8 cellular contexts compared by ENCODE assay signal in the genomic region with DNA sequence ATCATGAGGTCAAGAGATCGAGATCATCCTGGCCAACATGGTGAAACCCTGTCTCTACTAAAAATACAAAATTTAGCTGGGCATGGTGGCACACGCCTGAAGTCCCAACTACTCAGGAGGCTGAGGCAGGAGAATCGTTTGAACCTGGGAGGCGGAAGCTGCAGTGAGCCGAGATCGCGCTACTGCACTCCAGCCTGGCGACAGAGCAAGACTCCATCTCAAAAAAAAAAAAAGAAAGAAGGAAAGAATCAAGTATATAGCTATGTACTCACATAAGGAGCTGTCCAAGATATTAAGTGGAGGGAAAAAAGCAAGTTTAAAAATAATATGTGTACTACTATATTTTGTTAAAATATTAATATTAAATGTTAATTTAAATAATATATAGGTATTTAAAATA. TPM values are rescaled to one million over a fixed set of nuclear protein-coding genes. Genes with fewer than 3 reads are reported as not detected.
"Had no signal": no experiment of that assay in that cellular context is flagged by ENCODE, and none has a peak within 500 bp of the region (broad histone marks: within the 10 kb centered on the region; RNA-seq: fewer than 3 reads in every experiment).

No MANE protein-coding gene starts in this region.

RNA-seq across cellular contexts. Expression of a gene that starts 16.5 kb away (rescaled TPM):
- total RNA-seq: activated CD4-positive, alpha-beta memory T cell treated with anti-CD3 and anti-CD28 coated beads, Interleukin-2, amount 10 ng/mL, durations not matched to agents 7 days and 5 days; activated CD8-positive, alpha-beta memory T cell treated with anti-CD3 and anti-CD28 coated beads, Interleukin-2, amount 10 ng/mL, durations not matched to agents 7 days and 5 days; ascending aorta; cardiac muscle cell; PC-9; Right ventricle myocardium inferior; SK-MEL-5 had no signal

RNA-seq across cellular contexts. Expression of a gene that starts 29.8 kb away (rescaled TPM):
- total RNA-seq: activated CD4-positive, alpha-beta memory T cell treated with anti-CD3 and anti-CD28 coated beads, Interleukin-2, amount 10 ng/mL, durations not matched to agents 7 days and 5 days; activated CD8-positive, alpha-beta memory T cell treated with anti-CD3 and anti-CD28 coated beads, Interleukin-2, amount 10 ng/mL, durations not matched to agents 7 days and 5 days; ascending aorta; cardiac muscle cell; LHCN-M2; PC-9; Right ventricle myocardium inferior had no signal
- polyA plus RNA-seq: cardiac muscle cell had no signal
